11 cellular contexts compared by ENCODE assay signal in genomic region chr5:56763711-56764466, GRCh38. TPM values are rescaled to one million over a fixed set of nuclear protein-coding genes. Genes with fewer than 3 reads are reported as not detected.
A peak's percentile ranks its signal among the peaks of the same experiment; 100 is the strongest.
DNase-seq lines count a peak whose midpoint lies in the region; ATAC-seq, FAIRE-seq and TF ChIP-seq lines count a peak whose summit lies in the region.
"Had no signal": no experiment of that assay in that cellular context is flagged by ENCODE, and none has a peak within 500 bp of the region (broad histone marks: within the 10 kb centered on the region; RNA-seq: fewer than 3 reads in every experiment).

No MANE protein-coding gene starts in this region.

- H3K36me3 Mint-ChIP-seq in memory B cell: no peaks in the 10 kb centered on the region
- no peaks in the 10 kb centered on the region for H3K36me3 Mint-ChIP-seq in T-helper 2 cell treated with Interferon-gamma antibody and Interleukin-4, amounts not matched to agents 5 μg/mL and 100 μg/mL, for 36 hours (ENCODE audit: low read depth)
- H3K36me3 Mint-ChIP-seq in activated CD4-positive, alpha-beta memory T cell treated with anti-CD3 and anti-CD28 coated beads for 36 hours: no peaks in the 10 kb centered on the region

- no peak for TF ChIP-seq POLR2A in GM12878 (IDR thresholded peaks at IDR 0.05; ENCODE audit: low read depth, low read length)

- H3K27ac ChIP-seq in BLaER1 treated with 17β-estradiol and CSF1 and Interleukin-3, amounts not matched to agents 10 nM and 100 nM: peak overlapping the region; percentile 65 to 97 (median 91); a peak in 21 of 22 replicates
- H3K27ac ChIP-seq in GM12878 (ENCODE audit: control insufficient read depth, insufficient read depth): no peak overlapping the region
- H3K27ac ChIP-seq: RWPE1 had no signal

- no peaks in the 10 kb centered on the region for H3F3A ChIP-seq in Loucy (ENCODE audit: low read depth)

- peak overlapping the region; percentile 67 to 87 (median 79); a peak in 21 of 22 replicates for H3K9ac ChIP-seq in BLaER1 treated with 17β-estradiol and CSF1 and Interleukin-3, amounts not matched to agents 10 nM and 100 nM
- peak overlapping the region; percentile 11 for H3K9ac ChIP-seq in Loucy (ENCODE audit: low read depth, low read length, poor library complexity, severe bottlenecking)
- no peak overlapping the region for H3K9ac ChIP-seq in GM12878 (ENCODE audit: control insufficient read depth, insufficient read depth, low read length)

- ATAC-seq in GM12878 (peak; percentile 94), memory B cell (ENCODE audit: low read depth) (peak; percentile 76)

- no peak for TF ChIP-seq RAD21 in GM12878 (IDR thresholded peaks at IDR 0.05; ENCODE audit: insufficient read depth, low read depth, low read length)

- SMC1A ChIA-PET in GM12878 (lab: Charles Lee; ENCODE audit: uncharacterized antibody, unreplicated experiment): interaction anchor here (1.0 kb wide), 2 partner anchors 53 to 77 kb away, joined by 3 read pairs; no protein-coding TSS in a partner anchor

- H3K27me3 ChIP-seq in BLaER1 treated with 17β-estradiol and CSF1 and Interleukin-3, amounts not matched to agents 10 nM and 100 nM: no peaks in the 10 kb centered on the region
- H3K27me3 ChIP-seq in Loucy (ENCODE audit: insufficient read depth, low read length, poor library complexity, severe bottlenecking) (no peaks in the 10 kb centered on the region), GM12878 (replicated peaks in 1 of 2; ENCODE audit: control insufficient read depth in 2 of 2, insufficient read depth in 2 of 2, low read length in 1 of 2) (peaks cover 0 to 4% of the 10 kb centered on the region in 2 experiments; a peak in 2 of 4 replicates)

- no peaks in the 10 kb centered on the region for H3K9me3 Mint-ChIP-seq in memory B cell
- no peaks in the 10 kb centered on the region for H3K9me3 Mint-ChIP-seq in T-helper 2 cell treated with Interferon-gamma antibody and Interleukin-4, amounts not matched to agents 5 μg/mL and 100 μg/mL, for 36 hours
- no peaks in the 10 kb centered on the region for H3K9me3 Mint-ChIP-seq in activated CD4-positive, alpha-beta memory T cell treated with anti-CD3 and anti-CD28 coated beads for 36 hours

- peaks cover 47% of the 10 kb centered on the region for H3K4me1 Mint-ChIP-seq in memory B cell
- peaks cover 9% of the 10 kb centered on the region for H3K4me1 Mint-ChIP-seq in T-helper 2 cell treated with Interferon-gamma antibody and Interleukin-4, amounts not matched to agents 5 μg/mL and 100 μg/mL, for 36 hours (ENCODE audit: low read depth)
- H3K4me1 Mint-ChIP-seq in activated CD4-positive, alpha-beta memory T cell treated with anti-CD3 and anti-CD28 coated beads for 36 hours (ENCODE audit: low read depth): peaks cover 6% of the 10 kb centered on the region

- TF ChIP-seq CTCF in Loucy (conservative IDR thresholded peaks at IDR 0.05; ENCODE audit: low read length) (no peak), GM12878 (IDR thresholded peaks at IDR 0.05 in 2 of 3, conservative IDR thresholded peaks at IDR 0.05 in 1 of 3; ENCODE audit: control insufficient read depth in 2 of 3, extremely low read depth in 1 of 3, insufficient read depth in 1 of 3, low read depth in 3 of 3, low read length in 3 of 3) (no peak)

- BruUV-seq in GM12878 (replicated peaks; lab: Mats Ljungman, UMichigan): no TSS peak

- H3K36me3 ChIP-seq in BLaER1 treated with 17β-estradiol and CSF1 and Interleukin-3, amounts not matched to agents 10 nM and 100 nM: peaks cover 0 to 6% (median 0%) of the 10 kb centered on the region in 11 experiments; a peak in 1 of 22 replicates
- H3K36me3 ChIP-seq in Loucy (ENCODE audit: insufficient read depth, low read length) (no peaks in the 10 kb centered on the region), GM12878 (ENCODE audit: control insufficient read depth in 2 of 2, insufficient read depth in 2 of 2, low read length in 1 of 2) (no peaks in the 10 kb centered on the region)

- peak overlapping the region in 7 of 10 experiments; percentile 6 to 47 (median 21); a peak in 11 of 20 replicates for H3K4me3 ChIP-seq in BLaER1 treated with 17β-estradiol and CSF1 and Interleukin-3, amounts not matched to agents 10 nM and 100 nM
- H3K4me3 ChIP-seq in Loucy (ENCODE audit: low read length, poor library complexity, severe bottlenecking): no peak overlapping the region
- H3K4me3 ChIP-seq in GM12878: no peak overlapping the region

- FAIRE-seq in GM12878 (lab: Jason Lieb, UNC) (no peak), frontal cortex (lab: Jason Lieb, UNC) (no peak)

- peak overlapping the region; percentile 70 to 92 (median 87) for H3K4me2 ChIP-seq in BLaER1 treated with 17β-estradiol and CSF1 and Interleukin-3, amounts not matched to agents 10 nM and 100 nM
- H3K4me2 ChIP-seq in Loucy (ENCODE audit: low read depth, low read length, poor library complexity, severe bottlenecking) (peak overlapping the region; percentile 44), GM12878 (ENCODE audit: control insufficient read depth, insufficient read depth) (no peak overlapping the region)

- intact Hi-C loops in GM12878 (cut with micrococcal nuclease; ENCODE audit: unreplicated experiment): no loop called here
- intact Hi-C loops in activated CD4-positive, alpha-beta memory T cell treated with anti-CD3 and anti-CD28 coated beads for 36 hours (cut with micrococcal nuclease): no loop called here

- CTCF ChIA-PET in GM12878 (lab: Yijun Ruan, JAX): no interaction called here
- CTCF ChIA-PET in activated CD4-positive, alpha-beta memory T cell treated with anti-CD3 and anti-CD28 coated beads for 36 hours (lab: Charles Lee): no interaction called here

- H2AFZ ChIP-seq in Loucy (ENCODE audit: low read length) (peak overlapping the region; percentile 63), GM12878 (ENCODE audit: control insufficient read depth, low read depth, low read length) (no peak overlapping the region)

- H3K27ac Mint-ChIP-seq in memory B cell: peak overlapping the region; percentile 18
- H3K27ac Mint-ChIP-seq in T-helper 2 cell treated with Interferon-gamma antibody and Interleukin-4, amounts not matched to agents 5 μg/mL and 100 μg/mL, for 36 hours: no peak overlapping the region
- H3K27ac Mint-ChIP-seq in activated CD4-positive, alpha-beta memory T cell treated with anti-CD3 and anti-CD28 coated beads for 36 hours: no peak overlapping the region

- TF ChIP-seq EP300 in GM12878 (IDR thresholded peaks at IDR 0.05; ENCODE audit: borderline replicate concordance in 1 of 2, control insufficient read depth in 1 of 2, low read depth in 2 of 2, low read length in 2 of 2): no peak

- no peaks in the 10 kb centered on the region for H3K27me3 Mint-ChIP-seq in memory B cell
- H3K27me3 Mint-ChIP-seq in T-helper 2 cell treated with Interferon-gamma antibody and Interleukin-4, amounts not matched to agents 5 μg/mL and 100 μg/mL, for 36 hours (ENCODE audit: low read depth): peaks cover 12% of the 10 kb centered on the region
- no peaks in the 10 kb centered on the region for H3K27me3 Mint-ChIP-seq in activated CD4-positive, alpha-beta memory T cell treated with anti-CD3 and anti-CD28 coated beads for 36 hours

- H4K20me1 ChIP-seq in BLaER1 treated with 17β-estradiol and CSF1 and Interleukin-3, amounts not matched to agents 10 nM and 100 nM: no peaks in the 10 kb centered on the region
- H4K20me1 ChIP-seq in Loucy (ENCODE audit: insufficient read depth, low read length, poor library complexity, severe bottlenecking) (no peaks in the 10 kb centered on the region), GM12878 (ENCODE audit: control insufficient read depth, insufficient read depth) (no peaks in the 10 kb centered on the region)

- H3K79me2 ChIP-seq in Loucy (ENCODE audit: insufficient read depth, low read length) (no peaks in the 10 kb centered on the region), GM12878 (ENCODE audit: control insufficient read depth, insufficient read depth, low read length) (no peaks in the 10 kb centered on the region)

- POLR2A ChIA-PET in GM12878 (lab: Charles Lee): no interaction called here
- POLR2A ChIA-PET in activated CD4-positive, alpha-beta memory T cell treated with anti-CD3 and anti-CD28 coated beads for 36 hours (lab: Charles Lee): no interaction called here

- peak overlapping the region; percentile 19 for H3K4me3 Mint-ChIP-seq in memory B cell
- H3K4me3 Mint-ChIP-seq in T-helper 2 cell treated with Interferon-gamma antibody and Interleukin-4, amounts not matched to agents 5 μg/mL and 100 μg/mL, for 36 hours: no peak overlapping the region
- no peak overlapping the region for H3K4me3 Mint-ChIP-seq in activated CD4-positive, alpha-beta memory T cell treated with anti-CD3 and anti-CD28 coated beads for 36 hours

- WGBS in GM12878 (ENCODE audit: insufficient coverage, insufficient replicate concordance, low lambda C conversion rate, missing lambda C conversion rate): 6% methylated on average over 7 of the region's 7 CpGs

- no peaks in the 10 kb centered on the region for H3K9me2 ChIP-seq in Loucy (replicated peaks; ENCODE audit: low read depth, low read length)

- DNase-seq in GM12878 (ENCODE audit: low read depth, low spot score) (no peak), memory B cell (ENCODE audit: low spot score in 2 of 2) (no peak), activated gamma-delta T cell treated with Interleukin-2 at 50 U/mL for 16 hours (no peak), frontal cortex (ENCODE audit: low spot score in 2 of 2) (no peak)
- DNase-seq in T-helper 2 cell treated with Interferon-gamma antibody and Interleukin-4, amounts not matched to agents 5 μg/mL and 100 μg/mL, for 36 hours (ENCODE audit: low spot score): no peak
- DNase-seq in activated CD4-positive, alpha-beta memory T cell treated with anti-CD3 and anti-CD28 coated beads for 36 hours: no peak
- DNase-seq: activated naive CD4-positive, alpha-beta T cell treated with anti-CD3 and anti-CD28 coated beads, Interleukin-2, amount 50 U/mL, for 16 hours; stimulated activated CD4-positive, alpha-beta T cell treated with anti-CD3 and anti-CD28 coated beads, Interleukin-1b, Interleukin-23, amount 100 ng/mL, for 48 hours had no signal

- H3K9me3 ChIP-seq in BLaER1 treated with 17β-estradiol and CSF1 and Interleukin-3, amounts not matched to agents 10 nM and 100 nM (replicated peaks in 1 of 11): peaks cover 0 to 12% (median 0%) of the 10 kb centered on the region in 11 experiments; a peak in 7 of 22 replicates
- H3K9me3 ChIP-seq in Loucy (ENCODE audit: insufficient read depth, low read depth, low read length) (no peaks in the 10 kb centered on the region), GM12878 (replicated peaks; ENCODE audit: control insufficient read depth, insufficient read depth, low read length) (no peaks in the 10 kb centered on the region)

- in situ Hi-C loops in GM12878 (cut with MboI): no loop called here

- H3K4me1 ChIP-seq in BLaER1 treated with 17β-estradiol and CSF1 and Interleukin-3, amounts not matched to agents 10 nM and 100 nM: peaks cover 70 to 89% (median 85%) of the 10 kb centered on the region in 10 experiments
- H3K4me1 ChIP-seq in Loucy (ENCODE audit: insufficient read depth, low read length, poor library complexity, severe bottlenecking): peaks cover 27% of the 10 kb centered on the region
- H3K4me1 ChIP-seq in GM12878 (ENCODE audit: control insufficient read depth, insufficient read depth, low read length): no peaks in the 10 kb centered on the region

- RAD21 ChIA-PET in GM12878 (lab: Charles Lee; ENCODE audit: unreplicated experiment): no interaction called here

RNA-seq across cellular contexts. Expression of gene MAP3K1, which starts 51.5 kb away (rescaled TPM):
- 33.9 and 34.8 TPM in 2 replicates for total RNA-seq in GM12878 (2013; cell fraction: nucleolus; rRNA removed)
- total RNA-seq in GM12878 (2014; rRNA removed) (17.7 and 20.7 TPM in 2 replicates), GM12878 (2014; rRNA removed; fragmentation: Illumina TruSeq; extraction: Trizol) (19.0 and 19.7 TPM in 2 replicates), GM12878 (2021) (17.0 and 17.1 TPM in 2 replicates), frontal cortex (22.8 TPM)
- 2.0 TPM for polyA plus RNA-seq in GM12878 (2011; ENCODE audit: low read depth)
- polyA plus RNA-seq in GM12878 (2011; rRNA removed) (24.6 and 30.8 TPM in 2 replicates), GM12878 (2014; fragmentation: Illumina TruSeq; extraction: Trizol) (13.0 and 15.1 TPM in 2 replicates), GM12878 (2014; fragmentation: Nextera tagmentation; extraction: Ambion mirVana) (10 to 100 TPM in 1 of 2 experiments, 1 to 10 TPM in 1; 7.5 to 12.1 TPM), GM12878 (2014; rRNA removed) (7.9 and 8.2 TPM in 2 replicates), GM12878 (2016; fragmentation: Nextera tagmentation; extraction: Ambion mirVana) (10 to 100 TPM in 1 of 2 experiments, 1 to 10 TPM in 1; 8.6 to 10.2 TPM)
- polyA plus RNA-seq in GM12878 (2011; cell fraction: cytosol; rRNA removed): 9.9 and 11.9 TPM in 2 replicates
- 16.4 and 19.2 TPM in 2 replicates for polyA plus RNA-seq in GM12878 (2011; cell fraction: nucleus; rRNA removed)
- polyA plus RNA-seq in GM12878 (2012): 3.7 and 4.8 TPM in 2 replicates
- 42.3 and 54.1 TPM in 2 replicates for polyA minus RNA-seq in GM12878 (2011; rRNA and poly(A)+ RNA removed)
- polyA minus RNA-seq in GM12878 (2011; cell fraction: cytosol; rRNA and poly(A)+ RNA removed): 16.8 and 17.9 TPM in 2 replicates
- 17.5 and 20.8 TPM in 2 replicates for polyA minus RNA-seq in GM12878 (2011; cell fraction: nucleus; rRNA and poly(A)+ RNA removed)
- 10 to 100 TPM; 20.5 to 20.6 TPM for total RNA-seq in activated CD4-positive, alpha-beta memory T cell treated with anti-CD3 and anti-CD28 coated beads for 36 hours

Comparison
In these comparisons a context has a peak if more than half of its experiments do, and no peak if none do; other contexts are left out.
1. H3K4me3 ChIP-seq: peak in BLaER1 treated with 17β-estradiol and CSF1 and Interleukin-3, amounts not matched to agents 10 nM and 100 nM (7 of 10); none in Loucy (single experiment) and GM12878 (single experiment).